ENCODE assay signal across 8 cellular contexts in the genomic region with DNA sequence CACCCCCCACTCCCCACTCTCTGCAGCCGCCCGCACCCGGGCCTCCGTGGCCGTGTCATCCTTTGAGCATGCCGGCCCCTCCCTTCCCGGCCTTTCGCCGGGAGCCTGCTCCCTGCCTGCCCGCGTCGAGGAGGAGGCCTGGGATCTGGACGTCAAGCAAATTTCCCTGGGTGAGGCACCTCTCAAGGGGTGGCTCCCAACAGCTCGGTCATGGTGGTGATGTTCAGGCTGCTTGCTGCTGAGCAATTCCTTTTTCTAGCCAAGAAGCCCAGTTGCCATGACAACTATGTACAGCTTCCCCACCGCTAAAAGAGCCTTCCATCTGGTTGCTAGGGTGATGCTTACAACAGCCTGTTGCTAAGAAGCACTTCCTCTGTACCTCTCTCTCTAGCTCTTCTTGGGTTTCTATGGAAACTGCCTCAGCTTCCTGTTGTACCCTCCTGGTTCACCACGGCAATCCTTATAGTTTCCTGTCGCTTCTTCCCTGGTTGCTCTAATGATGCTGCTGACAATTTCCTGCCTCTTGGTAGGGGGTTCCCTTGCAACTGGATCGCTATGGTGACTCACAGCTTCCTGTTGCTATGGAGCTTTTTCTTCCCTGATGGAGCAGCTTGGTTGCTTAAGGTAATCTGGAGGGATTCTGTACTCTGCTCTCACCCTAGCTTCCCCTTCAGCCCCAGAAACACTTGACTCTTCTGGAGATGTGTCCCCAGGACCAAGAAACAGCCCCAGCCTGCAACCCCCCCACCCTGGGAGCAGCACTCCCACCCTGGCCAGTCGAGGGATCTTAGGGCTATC. TPM values are rescaled to one million over a fixed set of nuclear protein-coding genes. Genes with fewer than 3 reads are reported as not detected.
DNase-seq lines count a peak whose midpoint lies in the region; ATAC-seq, FAIRE-seq and TF ChIP-seq lines count a peak whose summit lies in the region.

No MANE protein-coding gene starts in this region.

- ATAC-seq in HG02610 (IDR thresholded peaks at IDR 0.05; ENCODE audit: unreplicated experiment) (peak; percentile 59), gastroesophageal sphincter (peak; percentile 33), pancreas (peak in 3 of 4 donors; percentile 3 to 54 (median 25)), GM18520 (IDR thresholded peaks at IDR 0.05; ENCODE audit: unreplicated experiment) (no peak), HG02623 (IDR thresholded peaks at IDR 0.05; ENCODE audit: unreplicated experiment) (no peak)

- DNase-seq in Daoy (ENCODE audit: low read depth) (peak; percentile 96), NCI-H446 treated with DMSO at 0.1 percent for 48 hours (lab: John Stamatoyannopoulos, UW) (peak; percentile 37), pancreas (peak in 1 of 6 donors; percentile 63)
- peak; percentile 85 for DNase-seq in activated effector memory CD4-positive, alpha-beta T cell treated with anti-CD3 and anti-CD28 coated beads, Interleukin-2, amount 50 U/mL, for 16 hours

- no peak for TF ChIP-seq POLR2A in gastroesophageal sphincter (IDR thresholded peaks at IDR 0.05)

- H3K4me1 ChIP-seq in gastroesophageal sphincter (peaks cover 0 to 41% (median 11%) of the 10 kb centered on the region in 3 donors), pancreas (no peaks in the 10 kb centered on the region)

- H3K27me3 ChIP-seq in gastroesophageal sphincter (no peaks in the 10 kb centered on the region), pancreas (no peaks in the 10 kb centered on the region)

- peak overlapping the region in 3 of 4 donors; percentile 29 to 47 (median 46) for H3K27ac ChIP-seq in gastroesophageal sphincter
- no peak overlapping the region for H3K27ac ChIP-seq in pancreas

- H3K36me3 ChIP-seq in gastroesophageal sphincter (peaks cover 0 to 96% of the 10 kb centered on the region in 2 donors), pancreas (peaks cover 0 to 40% (median 0%) of the 10 kb centered on the region in 3 donors)

- intact Hi-C loops in pancreas (cut with DNase I) = no loop called here

- whole genome bisulfite sequencing in gastroesophageal sphincter (ENCODE audit: low coverage in 1 of 2), 2 donors = 20 to 28% methylated on average over 6 to 8 of the region's 19 CpGs
- 69 to 70% methylated on average over 18 to 19 of the region's 19 CpGs for WGBS in pancreas, 2 donors

- TF ChIP-seq EP300 in gastroesophageal sphincter (IDR thresholded peaks at IDR 0.05) = no peak

- TF ChIP-seq CTCF in gastroesophageal sphincter (IDR thresholded peaks at IDR 0.05) = no peak
- no peak for TF ChIP-seq CTCF in pancreas (IDR thresholded peaks at IDR 0.05)

- H3K9me3 ChIP-seq in gastroesophageal sphincter (no peaks in the 10 kb centered on the region), pancreas (no peaks in the 10 kb centered on the region)

- H3K4me3 ChIP-seq in gastroesophageal sphincter (no peak overlapping the region), pancreas (no peak overlapping the region)

- FAIRE-seq in pancreas (lab: Jason Lieb, UNC) = no peak

RNA-seq across cellular contexts. Expression of gene ZNF219, which starts 11.0 kb away (rescaled TPM):
- 13.4 and 13.7 TPM in 2 replicates for total RNA-seq in Daoy (2014; rRNA removed; shearing (Covaris generic))
- 100 to 1,000 TPM in 1 of 4 donors, 10 to 100 TPM in 3; 42.5 to 112 (median 77.4) TPM for total RNA-seq in gastroesophageal sphincter
- total RNA-seq in pancreas = 10 to 100 TPM; 13.5 to 23.6 (median 16.1) TPM
- polyA plus RNA-seq in pancreas = 10 to 100 TPM; 19.8 to 20.5 TPM

RNA-seq across cellular contexts. Expression of gene TMEM253, which starts 13.4 kb away (rescaled TPM):
- total RNA-seq in Daoy (2014; rRNA removed; shearing (Covaris generic)) = not detected in 2 replicates
- total RNA-seq in gastroesophageal sphincter (under 1 TPM in 1 of 4 donors, not detected in 3; 0.94 TPM), pancreas (1 to 10 TPM in 2 of 6 donors, under 1 TPM in 4; 0.16 to 1.6 (median 0.56) TPM)
- polyA plus RNA-seq in pancreas = 1 to 10 TPM; 1.8 to 4.9 TPM

RNA-seq across cellular contexts. Expression of gene ARHGEF40, which starts 17.4 kb away (rescaled TPM):
- 59.9 and 86.1 TPM in 2 replicates for total RNA-seq in Daoy (2014; rRNA removed; shearing (Covaris generic))
- total RNA-seq in gastroesophageal sphincter = 10 to 100 TPM; 18.6 to 37.6 (median 26.8) TPM
- 10 to 100 TPM; 24.5 to 58.0 (median 36.4) TPM for total RNA-seq in pancreas
- 10 to 100 TPM; 68.8 to 77.0 TPM for polyA plus RNA-seq in pancreas

RNA-seq across cellular contexts. Expression of gene RNASE8, which starts 29.9 kb away (rescaled TPM):
- total RNA-seq in Daoy (2014; rRNA removed; shearing (Covaris generic)) = not detected in 2 replicates
- total RNA-seq in gastroesophageal sphincter (not detected), pancreas (not detected)
- polyA plus RNA-seq in pancreas = not detected

RNA-seq across cellular contexts. Expression of gene RNASE7, which starts 45.3 kb away (rescaled TPM):
- not detected in 2 replicates for total RNA-seq in Daoy (2014; rRNA removed; shearing (Covaris generic))
- total RNA-seq in gastroesophageal sphincter = under 1 TPM in 1 of 4 donors, not detected in 3; 0.23 TPM
- under 1 TPM in 4 of 6 donors, not detected in 2; 0.23 to 0.78 (median 0.28) TPM for total RNA-seq in pancreas
- under 1 TPM in 1 of 2 donors, not detected in 1; 0.11 TPM for polyA plus RNA-seq in pancreas

Comparison
In these comparisons a context has a peak if more than half of its experiments do, and no peak if none do; other contexts are left out.
1. ATAC-seq: peak in HG02610 (single experiment), gastroesophageal sphincter (single experiment) and pancreas (3 of 4); none in GM18520 (single experiment) and HG02623 (single experiment).
2. H3K27ac ChIP-seq: peak in gastroesophageal sphincter (3 of 4); none in pancreas (0 of 4).